In the genomic region with DNA sequence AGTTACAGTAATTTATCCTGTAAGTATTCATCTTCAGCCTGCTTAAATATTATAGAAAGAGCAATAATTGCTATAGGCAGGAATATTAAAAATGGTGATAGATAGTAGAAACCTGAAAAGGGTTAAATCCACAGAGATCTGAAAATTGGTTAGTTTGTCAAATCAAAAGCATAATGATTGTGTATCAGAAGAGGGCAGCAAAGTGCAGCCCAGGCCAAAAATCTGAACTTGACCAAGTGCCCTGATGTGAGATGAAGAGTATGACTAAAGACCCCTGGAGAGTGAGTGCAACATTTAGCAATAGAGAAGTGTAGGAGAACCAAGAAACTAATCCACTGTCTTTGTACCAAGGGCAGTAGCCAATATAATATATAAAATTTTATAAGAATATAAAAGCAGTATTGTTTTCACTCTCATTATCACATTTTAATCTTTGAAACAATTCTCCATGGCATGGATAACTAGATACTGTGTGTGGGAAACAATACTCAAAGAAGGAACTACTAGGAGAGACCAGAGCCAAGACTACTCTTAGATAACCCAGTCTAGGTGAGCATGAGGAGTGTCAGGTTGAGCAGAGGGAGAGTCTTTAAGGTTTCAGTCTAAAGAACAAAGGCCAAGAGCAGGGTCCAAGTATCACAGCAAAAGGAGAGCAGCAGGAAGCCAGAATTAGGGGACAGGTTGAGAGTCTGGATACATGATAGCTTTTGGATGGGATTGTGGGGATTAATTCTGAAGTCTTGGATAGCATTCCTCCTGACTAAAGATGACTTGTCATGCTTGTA, we compare ENCODE assay signal across 11 cellular contexts.
A peak's percentile ranks its signal among the peaks of the same experiment; 100 is the strongest.
DNase-seq lines count a peak whose midpoint lies in the region; ATAC-seq, FAIRE-seq and TF ChIP-seq lines count a peak whose summit lies in the region.
"Had no signal": no experiment of that assay in that cellular context is flagged by ENCODE, and none has a peak within 500 bp of the region (broad histone marks: within the 10 kb centered on the region; RNA-seq: fewer than 3 reads in every experiment).

No MANE protein-coding gene starts in this region.

- no peak overlapping the region for H3K9ac ChIP-seq in keratinocyte (ENCODE audit: control insufficient read depth, extremely low read depth, insufficient read depth, low read length)

- no peaks in the 10 kb centered on the region for H3K79me2 ChIP-seq in keratinocyte (ENCODE audit: control insufficient read depth, insufficient read depth, low read length)

- H3K36me3 ChIP-seq in keratinocyte (ENCODE audit: control insufficient read depth in 2 of 2, extremely low read depth in 1 of 2, insufficient read depth in 2 of 2, low read length in 2 of 2) = no peaks in the 10 kb centered on the region
- H3K36me3 ChIP-seq: adrenal gland, vagina had no signal

- no peaks in the 10 kb centered on the region for H3K27me3 ChIP-seq in keratinocyte (ENCODE audit: control insufficient read depth, extremely low read depth, insufficient read depth, low read length)
- H3K27me3 ChIP-seq: adrenal gland, vagina had no signal

- H3K27ac ChIP-seq in VCaP (no peak overlapping the region), keratinocyte (ENCODE audit: control insufficient read depth, insufficient read depth, low read length) (no peak overlapping the region)
- H3K27ac ChIP-seq: adrenal gland, vagina had no signal

- dilution Hi-C loops in keratinocyte (cut with MboI; ENCODE audit: extremely low pct_ligation_motif_present, low sequenced_read_pairs) = no loop called here

- no peaks in the 10 kb centered on the region for H3K4me1 ChIP-seq in keratinocyte (ENCODE audit: control insufficient read depth, extremely low read depth, insufficient read depth, low read length)
- H3K4me1 ChIP-seq: adrenal gland, vagina had no signal

- no peak overlapping the region for H3K4me3 ChIP-seq in keratinocyte (ENCODE audit: control insufficient read depth in 2 of 3, extremely low read depth in 1 of 3, insufficient read depth in 2 of 3, low read depth in 1 of 3, low read length in 3 of 3)
- H3K4me3 ChIP-seq: adrenal gland, vagina had no signal

- H3K9me1 ChIP-seq in keratinocyte (ENCODE audit: control insufficient read depth, extremely low read depth, insufficient read depth, low read length) = no peaks in the 10 kb centered on the region

- TF ChIP-seq CTCF in VCaP (conservative IDR thresholded peaks at IDR 0.05) (peak; percentile 35; the same call in 1 of the 2 replicates), keratinocyte (optimal IDR thresholded peaks at IDR 0.05 in 1 of 3, IDR thresholded peaks at IDR 0.05 in 1 of 3, conservative IDR thresholded peaks at IDR 0.05 in 1 of 3; ENCODE audit: extremely low read depth in 1 of 3, insufficient read depth in 2 of 3, low read length in 3 of 3) (peak; percentile 26 to 51 (median 39))

- H2AFZ ChIP-seq in keratinocyte (ENCODE audit: control insufficient read depth, low read length) = peak overlapping the region; percentile 2

- no peak overlapping the region for H3K4me2 ChIP-seq in keratinocyte (ENCODE audit: control insufficient read depth, extremely low read depth, insufficient read depth, low read depth, low read length)

- no peaks in the 10 kb centered on the region for H4K20me1 ChIP-seq in keratinocyte (ENCODE audit: control insufficient read depth, extremely low read depth, insufficient read depth, low read length)

- no peaks in the 10 kb centered on the region for H3K9me3 ChIP-seq in keratinocyte (ENCODE audit: control insufficient read depth, low read depth, low read length)
- H3K9me3 ChIP-seq: adrenal gland, vagina had no signal

- ATAC-seq in GM18519 (IDR thresholded peaks at IDR 0.05; ENCODE audit: low FRiP score, unreplicated experiment) = peak; percentile 42
- no peak for ATAC-seq in GM19397 (IDR thresholded peaks at IDR 0.05; ENCODE audit: unreplicated experiment)

- DNase-seq in AG08395 (ENCODE audit: low spot score) (peak; percentile 13), keratinocyte (ENCODE audit: low read depth, low spot score) (no peak), hepatic stellate cell (ENCODE audit: low spot score) (no peak), NCI-H226 (no peak)
- DNase-seq in activated CD4-positive, CD25-positive, alpha-beta regulatory T cell (lab: John Stamatoyannopoulos, UW) = no peak
- DNase-seq: adrenal gland, T-helper 9 cell had no signal

- FAIRE-seq in keratinocyte (lab: Jason Lieb, UNC) = peak; percentile 32
